In genomic region chr18:805008-805754, GRCh38 we compare ENCODE assay signal across 8 cellular contexts. TPM values are rescaled to one million over a fixed set of nuclear protein-coding genes. Genes with fewer than 3 reads are reported as not detected.
DNase-seq lines count a peak whose midpoint lies in the region; ATAC-seq, FAIRE-seq and TF ChIP-seq lines count a peak whose summit lies in the region.

No MANE protein-coding gene starts in this region.

- H3K9me1 ChIP-seq in keratinocyte (ENCODE audit: control insufficient read depth, extremely low read depth, insufficient read depth, low read length) = peaks cover 2% of the 10 kb centered on the region

- H3K4me2 ChIP-seq in keratinocyte (ENCODE audit: control insufficient read depth, extremely low read depth, insufficient read depth, low read depth, low read length) = peak overlapping the region; percentile 41

- peaks cover 6% of the 10 kb centered on the region for H3K4me1 Mint-ChIP-seq in Caco-2 (ENCODE audit: low read depth, unreplicated experiment)

- intact Hi-C loops in Caco-2 (cut with micrococcal nuclease; ENCODE audit: unreplicated experiment) = no loop called here

- no peak for FAIRE-seq in keratinocyte (lab: Jason Lieb, UNC)

- POLR2A ChIA-PET in Caco-2 (lab: Charles Lee) = interaction anchor here (0.5 kb wide), 1 partner anchor 35 kb away, joined by 8 read pairs; no protein-coding TSS in a partner anchor

- no peaks in the 10 kb centered on the region for H3K27me3 ChIP-seq in Caco-2 (replicated peaks; ENCODE audit: control insufficient read depth, insufficient read depth, low read length)
- no peaks in the 10 kb centered on the region for H3K27me3 ChIP-seq in keratinocyte (ENCODE audit: control insufficient read depth, extremely low read depth, insufficient read depth, low read length)

- peaks cover 2% of the 10 kb centered on the region for H4K20me1 ChIP-seq in keratinocyte (ENCODE audit: control insufficient read depth, extremely low read depth, insufficient read depth, low read length)

- no peak overlapping the region for H2AFZ ChIP-seq in keratinocyte (ENCODE audit: control insufficient read depth, low read length)

- dilution Hi-C loops in keratinocyte (cut with MboI; ENCODE audit: extremely low pct_ligation_motif_present, low sequenced_read_pairs) = no loop called here

- peak overlapping the region; percentile 46 for H3K27ac Mint-ChIP-seq in Caco-2 (ENCODE audit: unreplicated experiment)

- CTCF ChIA-PET in Caco-2 (lab: Charles Lee) = no interaction called here

- H3K79me2 ChIP-seq in keratinocyte (ENCODE audit: control insufficient read depth, insufficient read depth, low read length) = peaks cover 93% of the 10 kb centered on the region

- no peaks in the 10 kb centered on the region for H3K27me3 Mint-ChIP-seq in Caco-2 (ENCODE audit: insufficient read depth, unreplicated experiment)

- no peak overlapping the region for H3K27ac ChIP-seq in keratinocyte (ENCODE audit: control insufficient read depth, insufficient read depth, low read length)

- no peaks in the 10 kb centered on the region for H3K9me3 ChIP-seq in Caco-2
- no peaks in the 10 kb centered on the region for H3K9me3 ChIP-seq in keratinocyte (ENCODE audit: control insufficient read depth, low read depth, low read length)

- 0 out of 2 replicates have a peak, but pooled peaks cover 4% of the 10 kb centered on the region for H3K4me1 ChIP-seq in Caco-2
- H3K4me1 ChIP-seq in keratinocyte (ENCODE audit: control insufficient read depth, extremely low read depth, insufficient read depth, low read length) = peaks cover 9% of the 10 kb centered on the region

- H3K36me3 Mint-ChIP-seq in Caco-2 (ENCODE audit: insufficient read depth, unreplicated experiment) = no peaks in the 10 kb centered on the region

- H3K4me3 ChIP-seq in Caco-2 (ENCODE audit: low read depth, low read length) (no peak overlapping the region), keratinocyte (ENCODE audit: control insufficient read depth in 2 of 3, extremely low read depth in 1 of 3, insufficient read depth in 2 of 3, low read depth in 1 of 3, low read length in 3 of 3) (no peak overlapping the region)

- ATAC-seq in GM19395 (IDR thresholded peaks at IDR 0.05; ENCODE audit: unreplicated experiment) (peak; percentile 51), HG03442 (IDR thresholded peaks at IDR 0.05; ENCODE audit: unreplicated experiment) (peak; percentile 43)

- H3K36me3 ChIP-seq in Caco-2 (ENCODE audit: control insufficient read depth, insufficient read depth, low read length) (no peaks in the 10 kb centered on the region), keratinocyte (ENCODE audit: control insufficient read depth in 2 of 2, extremely low read depth in 1 of 2, insufficient read depth in 2 of 2, low read length in 2 of 2) (peaks cover 0 to 2% of the 10 kb centered on the region in 2 experiments)

- no peak for TF ChIP-seq CTCF in Caco-2 (IDR thresholded peaks at IDR 0.05; ENCODE audit: insufficient read depth in 1 of 2, low read depth in 1 of 2, low read length in 1 of 2, severe bottlenecking in 1 of 2, unreplicated experiment in 1 of 2)
- no peak for TF ChIP-seq CTCF in keratinocyte (optimal IDR thresholded peaks at IDR 0.05 in 1 of 3, IDR thresholded peaks at IDR 0.05 in 1 of 3, conservative IDR thresholded peaks at IDR 0.05 in 1 of 3; ENCODE audit: extremely low read depth in 1 of 3, insufficient read depth in 2 of 3, low read length in 3 of 3)

- DNase-seq in Caco-2 (no peak), keratinocyte (ENCODE audit: low read depth, low spot score) (no peak), GM19238 (ENCODE audit: insufficient read length, low spot score) (no peak), SKM-1 treated with dmso at 0.1 percent for 144 hours (lab: John Stamatoyannopoulos, UW; ENCODE audit: unreplicated experiment) (no peak), COLO668 (lab: John Stamatoyannopoulos, UW; ENCODE audit: unreplicated experiment) (no peak), DMS153 treated with DMSO at 0.1 percent for 48 hours (lab: John Stamatoyannopoulos, UW; ENCODE audit: unreplicated experiment) (no peak)

- no peak overlapping the region for H3K9ac ChIP-seq in keratinocyte (ENCODE audit: control insufficient read depth, extremely low read depth, insufficient read depth, low read length)

- no peaks in the 10 kb centered on the region for H3K9me3 Mint-ChIP-seq in Caco-2 (ENCODE audit: unreplicated experiment)

- no peak overlapping the region for H3K4me3 Mint-ChIP-seq in Caco-2 (ENCODE audit: unreplicated experiment)

- BruUV-seq in Caco-2 (replicated peaks; lab: Mats Ljungman, UMichigan) = no TSS peak

RNA-seq across cellular contexts. Expression of gene YES1, which starts 6.9 kb away (rescaled TPM):
- total RNA-seq in Caco-2 (2022) = 81.5 and 95.0 TPM in 2 replicates
- polyA plus RNA-seq in keratinocyte = 16.4 to 27.8 TPM (median 22.9 TPM) in 3 replicates
- 27.8 TPM for polyA plus RNA-seq in keratinocyte (2011; ENCODE audit: low read depth)
- polyA plus RNA-seq in keratinocyte (2011; cell fraction: cytosol; rRNA removed) = 22.6 and 23.9 TPM in 2 replicates
- polyA plus RNA-seq in keratinocyte (2011; cell fraction: nucleus; rRNA removed) = 14.1 and 15.4 TPM in 2 replicates
- polyA plus RNA-seq in keratinocyte (2012; ENCODE audit: low replicate concordance) = 25.7 and 36.0 TPM in 2 replicates
- polyA minus RNA-seq in keratinocyte = 21.9 to 44.8 TPM (median 28.8 TPM) in 3 replicates
- 32.4 TPM for polyA minus RNA-seq in keratinocyte (2011; cell fraction: cytosol; rRNA and poly(A)+ RNA removed)
- 8.1 and 11.0 TPM in 2 replicates for polyA minus RNA-seq in keratinocyte (2011; cell fraction: nucleus; rRNA and poly(A)+ RNA removed)
